Comparison of ENCODE assay signal across 2 cellular contexts in genomic region chrX:13398839-13399238, GRCh38.
TF ChIP-seq lines count a peak whose summit lies in the region.

No MANE protein-coding gene starts in this region.

TF ChIP-seq in HCT116, 20 proteins besides CTCF, POLR2A, EP300 and RAD21 (continued from another document):
- TF ChIP-seq REST (IDR thresholded peaks at IDR 0.05; ENCODE audit: low read depth) (no peak), ELF1 (IDR thresholded peaks at IDR 0.05; ENCODE audit: borderline replicate concordance, low read depth) (no peak)
TF ChIP-seq in HCT116: peak in this region for 0.

TF ChIP-seq in SK-N-SH treated with all-trans-retinoic acid at 6 μM for 48 hours, 23 proteins besides CTCF, POLR2A, EP300 and RAD21 (continued from another document):
- no peak for TF ChIP-seq ZFP3 (CRISPR knock-in tag; IDR thresholded peaks at IDR 0.05)
- no peak for TF ChIP-seq ZNF565 (CRISPR knock-in tag; conservative IDR thresholded peaks at IDR 0.05; ENCODE audit: low read depth)
- TF ChIP-seq ZC3H10 (CRISPR knock-in tag; IDR thresholded peaks at IDR 0.05): no peak
- TF ChIP-seq ESRRG (CRISPR knock-in tag; IDR thresholded peaks at IDR 0.05): no peak
- TF ChIP-seq ZNF8 (CRISPR knock-in tag; IDR thresholded peaks at IDR 0.05): no peak
- TF ChIP-seq, protein P1, sequence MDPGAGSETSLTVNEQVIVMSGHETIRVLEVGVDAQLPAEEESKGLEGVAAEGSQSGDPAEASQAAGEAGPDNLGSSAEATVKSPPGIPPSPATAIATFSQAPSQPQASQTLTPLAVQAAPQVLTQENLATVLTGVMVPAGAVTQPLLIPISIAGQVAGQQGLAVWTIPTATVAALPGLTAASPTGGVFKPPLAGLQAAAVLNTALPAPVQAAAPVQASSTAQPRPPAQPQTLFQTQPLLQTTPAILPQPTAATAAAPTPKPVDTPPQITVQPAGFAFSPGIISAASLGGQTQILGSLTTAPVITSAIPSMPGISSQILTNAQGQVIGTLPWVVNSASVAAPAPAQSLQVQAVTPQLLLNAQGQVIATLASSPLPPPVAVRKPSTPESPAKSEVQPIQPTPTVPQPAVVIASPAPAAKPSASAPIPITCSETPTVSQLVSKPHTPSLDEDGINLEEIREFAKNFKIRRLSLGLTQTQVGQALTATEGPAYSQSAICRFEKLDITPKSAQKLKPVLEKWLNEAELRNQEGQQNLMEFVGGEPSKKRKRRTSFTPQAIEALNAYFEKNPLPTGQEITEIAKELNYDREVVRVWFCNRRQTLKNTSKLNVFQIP (CRISPR knock-in tag; IDR thresholded peaks at IDR 0.05; ENCODE audit: borderline replicate concordance, low read depth): no peak
- no peak for TF ChIP-seq PATZ1 (CRISPR knock-in tag; IDR thresholded peaks at IDR 0.05; ENCODE audit: borderline replicate concordance)
- TF ChIP-seq TOX (CRISPR knock-in tag; IDR thresholded peaks at IDR 0.05; ENCODE audit: borderline replicate concordance): no peak
- no peak for TF ChIP-seq ARNTL (CRISPR knock-in tag; IDR thresholded peaks at IDR 0.05; ENCODE audit: borderline replicate concordance, low read depth)
- TF ChIP-seq BACH2 (CRISPR knock-in tag; IDR thresholded peaks at IDR 0.05; ENCODE audit: borderline replicate concordance): no peak
TF ChIP-seq in SK-N-SH treated with all-trans-retinoic acid at 6 μM for 48 hours: peak in this region for 0.
